15 cellular contexts compared by ENCODE assay signal in the genomic region with DNA sequence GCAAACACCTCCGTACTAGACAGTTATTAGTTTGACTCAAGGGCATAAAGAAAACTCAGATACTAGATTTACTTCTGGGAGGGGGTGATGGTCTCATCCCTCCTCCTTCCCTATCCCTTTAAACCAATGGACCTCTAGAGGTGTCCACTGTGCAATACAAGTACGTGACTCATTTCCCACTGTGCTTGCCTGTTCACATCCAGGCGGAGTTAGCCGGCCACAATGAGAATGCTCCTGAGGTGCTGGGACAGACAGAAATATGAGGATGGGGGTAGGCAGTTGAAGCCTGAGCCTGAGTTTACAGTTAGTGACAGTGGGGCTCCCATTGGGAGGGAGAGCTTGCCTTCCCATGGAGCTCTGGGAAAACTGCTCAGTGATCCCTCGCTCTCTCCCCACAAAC. TPM values are rescaled to one million over a fixed set of nuclear protein-coding genes. Genes with fewer than 3 reads are reported as not detected.
A peak's percentile ranks its signal among the peaks of the same experiment; 100 is the strongest.
DNase-seq lines count a peak whose midpoint lies in the region; TF ChIP-seq lines count a peak whose summit lies in the region.
"Had no signal": no experiment of that assay in that cellular context is flagged by ENCODE, and none has a peak within 500 bp of the region (broad histone marks: within the 10 kb centered on the region; RNA-seq: fewer than 3 reads in every experiment).

No MANE protein-coding gene starts in this region.

- TF ChIP-seq CTCF in BJ (IDR thresholded peaks at IDR 0.05; ENCODE audit: insufficient read depth, low read depth, low read length) = 0 out of 2 replicates have a peak, but pooled peaks have one; percentile 9

- H3K4me3 ChIP-seq in BJ (ENCODE audit: low read depth, low read length) (no peak overlapping the region), esophagus (ENCODE audit: low read depth in 1 of 2, low read length in 2 of 2) (no peak overlapping the region)
- H3K4me3 ChIP-seq: SJCRH30, transverse colon had no signal

- H3K27ac ChIP-seq in esophagus (ENCODE audit: low read depth in 2 of 2, low read length in 1 of 2) = peak overlapping the region; percentile 86 to 88
- H3K27ac ChIP-seq: KMS-11, SJCRH30, transverse colon had no signal

- CTCF ChIA-PET in BJ (lab: Yijun Ruan, JAX) = interaction anchor here (0.7 to 3.6 kb wide), 23 partner anchors 9 to 196 kb away, joined by 3 to 55 read pairs (median 7); partner anchors contain the start of genes CSDC2, PMM1 and POLR3H

- H3K4me1 ChIP-seq in esophagus (ENCODE audit: control insufficient read depth in 2 of 2, insufficient read depth in 2 of 2, low read length in 1 of 2) = peaks cover 2 to 19% of the 10 kb centered on the region in 2 donors
- H3K4me1 ChIP-seq: SJCRH30 had no signal

- POLR2A ChIA-PET in BJ (lab: Charles Lee) = no interaction called here

- WGBS in esophagus, 2 donors = 59 to 74% methylated on average over 5 of the region's 5 CpGs

- DNase-seq in BJ (ENCODE audit: low read depth) (no peak), RPMI7951 (ENCODE audit: low read depth) (peak; percentile 61), non-pigmented ciliary epithelial cell (ENCODE audit: low read depth) (peak; percentile 72), DMS 273 treated with DMSO at 0.1 percent for 48 hours (lab: John Stamatoyannopoulos, UW) (no peak), T-helper 1 cell (no peak), T-helper 9 cell (no peak)
- no peak for DNase-seq in stimulated activated CD4-positive, alpha-beta T cell treated with anti-CD3 and anti-CD28 coated beads, Interleukin-12 subunit alpha, Interleukin-12 subunit beta, amount 100 ng/mL, for 4 hours
- DNase-seq: activated CD4-positive, alpha-beta T cell treated with anti-CD3 and anti-CD28 coated beads for 36 hours; CD4-positive, alpha-beta memory T cell; immature natural killer cell; NCI-H2227 treated with DMSO at 0.1 percent for 48 hours; SJCRH30; transverse colon had no signal

- no peaks in the 10 kb centered on the region for H3K9me3 ChIP-seq in esophagus (ENCODE audit: control insufficient read depth in 2 of 2, insufficient read depth in 1 of 2, low read depth in 1 of 2, low read length in 1 of 2)
- H3K9me3 ChIP-seq: SJCRH30, transverse colon had no signal

- H3K36me3 ChIP-seq in BJ (ENCODE audit: control insufficient read depth, insufficient read depth, low read length) (peaks cover 15% of the 10 kb centered on the region), esophagus (ENCODE audit: control insufficient read depth in 2 of 2, insufficient read depth in 2 of 2, low read length in 1 of 2) (peaks cover 5 to 15% of the 10 kb centered on the region in 2 donors)
- H3K36me3 ChIP-seq: SJCRH30 had no signal

- no peaks in the 10 kb centered on the region for H3K27me3 ChIP-seq in BJ (ENCODE audit: control insufficient read depth, insufficient read depth, low read length)
- H3K27me3 ChIP-seq in esophagus (ENCODE audit: control insufficient read depth in 1 of 2, insufficient read depth in 2 of 2, low read length in 2 of 2) = no peaks in the 10 kb centered on the region
- H3K27me3 ChIP-seq: SJCRH30, transverse colon had no signal

RNA-seq across cellular contexts. Expression of gene PMM1, which starts 8.4 kb away (rescaled TPM):
- polyA plus RNA-seq in BJ (2011; rRNA removed) (70.7 and 109 TPM in 2 replicates), esophagus (10 to 100 TPM; 76.2 to 85.4 TPM)
- 24.8 and 39.8 TPM in 2 replicates for polyA minus RNA-seq in BJ (2011; rRNA and poly(A)+ RNA removed)
- 24.2 and 25.9 TPM in 2 replicates for total RNA-seq in RPMI7951 (2014; rRNA removed; shearing (Covaris generic))

RNA-seq across cellular contexts. Expression of gene DESI1, which starts 22.8 kb away (rescaled TPM):
- polyA plus RNA-seq in BJ (2011; rRNA removed) (33.3 and 35.7 TPM in 2 replicates), esophagus (10 to 100 TPM; 22.8 to 34.8 TPM)
- 24.3 and 26.8 TPM in 2 replicates for polyA minus RNA-seq in BJ (2011; rRNA and poly(A)+ RNA removed)
- total RNA-seq in RPMI7951 (2014; rRNA removed; shearing (Covaris generic)) = 14.1 and 24.3 TPM in 2 replicates

RNA-seq across cellular contexts. Expression of gene XRCC6, which starts 23.0 kb away (rescaled TPM):
- polyA plus RNA-seq in BJ (2011; rRNA removed) (105 and 137 TPM in 2 replicates), esophagus (100 to 1,000 TPM in 1 of 2 donors, 10 to 100 TPM in 1; 75.5 to 168 TPM)
- polyA minus RNA-seq in BJ (2011; rRNA and poly(A)+ RNA removed) = 82.5 and 95.5 TPM in 2 replicates
- total RNA-seq in RPMI7951 (2014; rRNA removed; shearing (Covaris generic)) = 369 and 407 TPM in 2 replicates

RNA-seq across cellular contexts. Expression of gene CSDC2, which starts 37.3 kb away (rescaled TPM):
- 7.1 and 14.0 TPM in 2 replicates for polyA plus RNA-seq in BJ (2011; rRNA removed)
- 3.6 and 4.5 TPM in 2 replicates for polyA minus RNA-seq in BJ (2011; rRNA and poly(A)+ RNA removed)
- total RNA-seq in RPMI7951 (2014; rRNA removed; shearing (Covaris generic)) = not detected in 2 replicates
- 1 to 10 TPM; 1.1 to 1.2 TPM for polyA plus RNA-seq in esophagus
- total RNA-seq: activated CD4-positive, alpha-beta T cell treated with anti-CD3 and anti-CD28 coated beads for 36 hours; CD4-positive, alpha-beta memory T cell had no signal
- polyA plus RNA-seq: CD4-positive, alpha-beta memory T cell; immature natural killer cell had no signal

RNA-seq across cellular contexts. Expression of gene POLR3H, which starts 53.8 kb away (rescaled TPM):
- 39.4 and 52.5 TPM in 2 replicates for polyA plus RNA-seq in BJ (2011; rRNA removed)
- polyA minus RNA-seq in BJ (2011; rRNA and poly(A)+ RNA removed) = 24.5 and 27.7 TPM in 2 replicates
- 11.5 and 14.0 TPM in 2 replicates for total RNA-seq in RPMI7951 (2014; rRNA removed; shearing (Covaris generic))
- polyA plus RNA-seq in esophagus = 10 to 100 TPM; 24.3 to 25.9 TPM

Comparison
In these comparisons a context has a peak if more than half of its experiments do, and no peak if none do; other contexts are left out.
1. DNase-seq: peak in RPMI7951 (single experiment) and non-pigmented ciliary epithelial cell (single experiment); none in BJ (single experiment), stimulated activated CD4-positive, alpha-beta T cell treated with anti-CD3 and anti-CD28 coated beads, Interleukin-12 subunit alpha, Interleukin-12 subunit beta, amount 100 ng/mL, for 4 hours (single experiment), DMS 273 treated with DMSO at 0.1 percent for 48 hours (single experiment), T-helper 1 cell (0 of 5) and T-helper 9 cell (single experiment).